In genomic region chr7:100602889-100603696, GRCh38 we compare ENCODE assay signal across 8 cellular contexts. TPM values are rescaled to one million over a fixed set of nuclear protein-coding genes. Genes with fewer than 3 reads are reported as not detected.
DNase-seq lines count a peak whose midpoint lies in the region; ATAC-seq and TF ChIP-seq lines count a peak whose summit lies in the region.

No MANE protein-coding gene starts in this region.

- intact Hi-C loops in ascending aorta (cut with DNase I), result loop anchor here (5.0 kb wide), 1 partner anchor 264 kb away; the partner anchor contains the start of gene TRIP6

- peak in 1 of 2 donors; percentile 74 for TF ChIP-seq EP300 in tibial nerve (IDR thresholded peaks at IDR 0.05)

- DNase-seq in activated CD4-positive, alpha-beta T cell treated with anti-CD3 and anti-CD28 coated beads, Interleukin-2, amount 10 ng/mL, durations not matched to agents 7 days and 5 days, result no peak
- DNase-seq in activated CD4-positive, alpha-beta T cell treated with anti-CD3 and anti-CD28 coated beads for 48 hours, result no peak
- peak in 1 of 2 donors; percentile 91 for DNase-seq in ascending aorta (ENCODE audit: low spot score in 2 of 2)
- peak; percentile 96 for DNase-seq in islet precursor cell
- DNase-seq in tibial nerve (ENCODE audit: low spot score in 2 of 2), result peak; percentile 76 to 88
- DNase-seq in NCI-H510A treated with DMSO at 0.1 percent for 48 hours (lab: John Stamatoyannopoulos, UW), result no peak
- no peak for DNase-seq in NCI-H2171 treated with DMSO at 0.1 percent for 48 hours (lab: John Stamatoyannopoulos, UW)

- H3K27ac Mint-ChIP-seq in activated CD4-positive, alpha-beta T cell treated with anti-CD3 and anti-CD28 coated beads, Interleukin-2, amount 10 ng/mL, durations not matched to agents 7 days and 5 days, result peak overlapping the region; percentile 88

- H3K9me3 Mint-ChIP-seq in activated CD4-positive, alpha-beta T cell treated with anti-CD3 and anti-CD28 coated beads, Interleukin-2, amount 10 ng/mL, durations not matched to agents 7 days and 5 days, result no peaks in the 10 kb centered on the region

- TF ChIP-seq CTCF in ascending aorta (IDR thresholded peaks at IDR 0.05) (no peak), tibial nerve (IDR thresholded peaks at IDR 0.05) (no peak)

- H3K27me3 Mint-ChIP-seq in activated CD4-positive, alpha-beta T cell treated with anti-CD3 and anti-CD28 coated beads, Interleukin-2, amount 10 ng/mL, durations not matched to agents 7 days and 5 days, result peaks cover 2% of the 10 kb centered on the region

- H3K36me3 ChIP-seq in ascending aorta, result no peaks in the 10 kb centered on the region
- peaks cover 0 to 4% (median 0%) of the 10 kb centered on the region in 3 donors for H3K36me3 ChIP-seq in tibial nerve

- ATAC-seq in HG03039 (IDR thresholded peaks at IDR 0.05; ENCODE audit: unreplicated experiment), result no peak

- no peak for TF ChIP-seq POLR2A in tibial nerve (IDR thresholded peaks at IDR 0.05)

- CTCF ChIA-PET in activated CD4-positive, alpha-beta T cell treated with anti-CD3 and anti-CD28 coated beads, Interleukin-2, amount 10 ng/mL, durations not matched to agents 7 days and 5 days (lab: Charles Lee), result interaction anchor here (0.8 to 2.1 kb wide), 5 partner anchors 13 to 103 kb away, joined by 3 to 6 read pairs (median 5); partner anchors contain the start of genes FBXO24 and POP7

- H3K27ac ChIP-seq in ascending aorta, result peak overlapping the region; percentile 87 to 88
- peak overlapping the region; percentile 28 to 91 (median 86) for H3K27ac ChIP-seq in tibial nerve

- H3K4me3 ChIP-seq in ascending aorta (peak overlapping the region; percentile 89 to 91), tibial nerve (peak overlapping the region; percentile 60 to 85 (median 74))

- peak overlapping the region; percentile 84 for H3K4me3 Mint-ChIP-seq in activated CD4-positive, alpha-beta T cell treated with anti-CD3 and anti-CD28 coated beads, Interleukin-2, amount 10 ng/mL, durations not matched to agents 7 days and 5 days

- H3K4me1 ChIP-seq in ascending aorta (peaks cover 0 to 24% of the 10 kb centered on the region in 2 donors), tibial nerve (peaks cover 0 to 66% (median 8%) of the 10 kb centered on the region in 4 donors)

- WGBS in tibial nerve, 2 donors, result 24 to 40% methylated on average over 16 to 20 of the region's 20 CpGs

- H3K9me3 ChIP-seq in ascending aorta, result no peaks in the 10 kb centered on the region
- H3K9me3 ChIP-seq in tibial nerve, result no peaks in the 10 kb centered on the region

- H3K36me3 Mint-ChIP-seq in activated CD4-positive, alpha-beta T cell treated with anti-CD3 and anti-CD28 coated beads, Interleukin-2, amount 10 ng/mL, durations not matched to agents 7 days and 5 days (ENCODE audit: low read depth), result no peaks in the 10 kb centered on the region

- no peaks in the 10 kb centered on the region for H3K27me3 ChIP-seq in ascending aorta
- H3K27me3 ChIP-seq in tibial nerve, result no peaks in the 10 kb centered on the region

- POLR2A ChIA-PET in activated CD4-positive, alpha-beta T cell treated with anti-CD3 and anti-CD28 coated beads, Interleukin-2, amount 10 ng/mL, durations not matched to agents 7 days and 5 days (lab: Charles Lee), result interaction anchor here (1.1 kb wide), 2 partner anchors 14 to 17 kb away, joined by 3 read pairs; partner anchors contain the start of genes FBXO24 and LRCH4

- H3K4me1 Mint-ChIP-seq in activated CD4-positive, alpha-beta T cell treated with anti-CD3 and anti-CD28 coated beads, Interleukin-2, amount 10 ng/mL, durations not matched to agents 7 days and 5 days, result peaks cover 49% of the 10 kb centered on the region

RNA-seq across cellular contexts. Expression of gene PCOLCE, which starts 0.9 kb away (rescaled TPM):
- total RNA-seq in activated CD4-positive, alpha-beta T cell treated with anti-CD3 and anti-CD28 coated beads, Interleukin-2, amount 10 ng/mL, durations not matched to agents 7 days and 5 days, result 10 to 100 TPM; 17.3 to 18.3 TPM
- total RNA-seq in ascending aorta (124 TPM), tibial nerve (100 to 1,000 TPM in 3 of 4 donors, 10 to 100 TPM in 1; 55.9 to 155 (median 125) TPM)

RNA-seq across cellular contexts. Expression of gene MOSPD3, which starts 9.2 kb away (rescaled TPM):
- 10 to 100 TPM; 59.7 to 66.7 TPM for total RNA-seq in activated CD4-positive, alpha-beta T cell treated with anti-CD3 and anti-CD28 coated beads, Interleukin-2, amount 10 ng/mL, durations not matched to agents 7 days and 5 days
- total RNA-seq in ascending aorta (11.0 TPM), tibial nerve (10 to 100 TPM in 3 of 4 donors, 1 to 10 TPM in 1; 9.4 to 31.2 (median 24.3) TPM)

RNA-seq across cellular contexts. Expression of gene FBXO24, which starts 17.0 kb away (rescaled TPM):
- total RNA-seq in activated CD4-positive, alpha-beta T cell treated with anti-CD3 and anti-CD28 coated beads, Interleukin-2, amount 10 ng/mL, durations not matched to agents 7 days and 5 days, result 1 to 10 TPM; 1.3 to 1.5 TPM
- total RNA-seq in ascending aorta, result not detected
- 1 to 10 TPM in 1 of 4 donors, under 1 TPM in 2, not detected in 1; 0.30 to 2.2 (median 0.84) TPM for total RNA-seq in tibial nerve

RNA-seq across cellular contexts. Expression of gene LRCH4, which starts 17.2 kb away (rescaled TPM):
- total RNA-seq in activated CD4-positive, alpha-beta T cell treated with anti-CD3 and anti-CD28 coated beads, Interleukin-2, amount 10 ng/mL, durations not matched to agents 7 days and 5 days, result 100 to 1,000 TPM; 189 to 217 TPM
- total RNA-seq in ascending aorta (113 TPM), tibial nerve (100 to 1,000 TPM; 135 to 174 (median 170) TPM)

RNA-seq across cellular contexts. Expression of gene SAP25, which starts 29.4 kb away (rescaled TPM):
- total RNA-seq in activated CD4-positive, alpha-beta T cell treated with anti-CD3 and anti-CD28 coated beads, Interleukin-2, amount 10 ng/mL, durations not matched to agents 7 days and 5 days, result 10 to 100 TPM; 34.6 to 36.1 TPM
- total RNA-seq in ascending aorta (11.8 TPM), tibial nerve (1 to 10 TPM; 2.4 to 8.4 (median 4.6) TPM)

Comparison
In these comparisons a context has a peak if more than half of its experiments do, and no peak if none do; other contexts are left out.
1. DNase-seq: peak in islet precursor cell (single experiment) and tibial nerve (2 of 2); none in activated CD4-positive, alpha-beta T cell treated with anti-CD3 and anti-CD28 coated beads, Interleukin-2, amount 10 ng/mL, durations not matched to agents 7 days and 5 days (single experiment), activated CD4-positive, alpha-beta T cell treated with anti-CD3 and anti-CD28 coated beads for 48 hours (single experiment), NCI-H510A treated with DMSO at 0.1 percent for 48 hours (single experiment) and NCI-H2171 treated with DMSO at 0.1 percent for 48 hours (single experiment).